In genomic region chr21:27058673-27059365, GRCh38 we compare ENCODE assay signal across 25 cellular contexts.
"Had no signal": no experiment of that assay in that cellular context is flagged by ENCODE, and none has a peak within 500 bp of the region (broad histone marks: within the 10 kb centered on the region; RNA-seq: fewer than 3 reads in every experiment).

No MANE protein-coding gene starts in this region.

- DNase-seq: activated CD4-positive, alpha-beta memory T cell treated with anti-CD3 and anti-CD28 coated beads for 36 hours; activated CD4-positive, alpha-beta T cell treated with anti-CD3 and anti-CD28 coated beads for 4 hours; activated CD4-positive, CD25-positive, alpha-beta regulatory T cell; activated naive CD4-positive, alpha-beta T cell treated with anti-CD3 and anti-CD28 coated beads for 36 hours; activated T-cell treated with anti-CD3 and anti-CD28 coated beads, Interleukin-2, amount 50 U/mL, for 48 hours; caudate nucleus; dermis blood vessel endothelial cell; effector CD8-positive, alpha-beta T cell; heart left ventricle; islet precursor cell; left cardiac atrium; mesenchymal stem cell; mucosa of descending colon; nephron progenitor cell; posterior cingulate gyrus; right lobe of liver; small intestine; stimulated activated CD4-positive, alpha-beta T cell treated with anti-CD3 and anti-CD28 coated beads, Interleukin-15, amount 100 ng/mL, for 24 hours; stomach; T-helper 17 cell; transverse colon; uterus had no signal

- H3K4me3 Mint-ChIP-seq: activated CD4-positive, alpha-beta memory T cell treated with anti-CD3 and anti-CD28 coated beads for 36 hours; activated naive CD4-positive, alpha-beta T cell treated with anti-CD3 and anti-CD28 coated beads for 36 hours; brain; nephron progenitor cell; stimulated activated memory B cell treated with anti-CD40 and anti-IgM and Interleukin-4, amounts not matched to agents 10 μg/mL and 1 μg/mL and 100 μg/mL, for 72 hours; T-helper 17 cell had no signal

- H3K36me3 ChIP-seq: gastroesophageal sphincter, heart left ventricle, right lobe of liver, stomach, transverse colon, uterus had no signal

- H3K9me3 ChIP-seq: right lobe of liver, transverse colon had no signal

- H3K27me3 ChIP-seq: gastroesophageal sphincter, heart left ventricle, right lobe of liver, stomach, transverse colon, uterus had no signal

- H3K27me3 Mint-ChIP-seq: activated CD4-positive, alpha-beta memory T cell treated with anti-CD3 and anti-CD28 coated beads for 36 hours; brain; stimulated activated memory B cell treated with anti-CD40 and anti-IgM and Interleukin-4, amounts not matched to agents 10 μg/mL and 1 μg/mL and 100 μg/mL, for 72 hours; T-helper 17 cell had no signal

- ATAC-seq: gastroesophageal sphincter; heart left ventricle; left cardiac atrium; mucosa of descending colon; right lobe of liver; stimulated activated memory B cell treated with anti-CD40 and anti-IgM and Interleukin-4, amounts not matched to agents 10 μg/mL and 1 μg/mL and 100 μg/mL, for 72 hours; T-helper 17 cell had no signal

- H3K27ac ChIP-seq: gastroesophageal sphincter, heart left ventricle, right lobe of liver, stomach, transverse colon, uterus had no signal

- H3K4me1 Mint-ChIP-seq: brain; nephron progenitor cell; stimulated activated memory B cell treated with anti-CD40 and anti-IgM and Interleukin-4, amounts not matched to agents 10 μg/mL and 1 μg/mL and 100 μg/mL, for 72 hours; T-helper 17 cell had no signal

- H3K36me3 Mint-ChIP-seq: activated CD4-positive, alpha-beta memory T cell treated with anti-CD3 and anti-CD28 coated beads for 36 hours; brain; stimulated activated memory B cell treated with anti-CD40 and anti-IgM and Interleukin-4, amounts not matched to agents 10 μg/mL and 1 μg/mL and 100 μg/mL, for 72 hours had no signal

- H3K4me1 ChIP-seq: gastroesophageal sphincter, heart left ventricle, right lobe of liver, stomach, transverse colon, uterus had no signal

- H3K4me3 ChIP-seq: gastroesophageal sphincter, heart left ventricle, mucosa of descending colon, right lobe of liver, stomach, transverse colon, uterus had no signal

- H3K27ac Mint-ChIP-seq: activated CD4-positive, alpha-beta memory T cell treated with anti-CD3 and anti-CD28 coated beads for 36 hours; activated naive CD4-positive, alpha-beta T cell treated with anti-CD3 and anti-CD28 coated beads for 36 hours; brain; nephron progenitor cell; stimulated activated memory B cell treated with anti-CD40 and anti-IgM and Interleukin-4, amounts not matched to agents 10 μg/mL and 1 μg/mL and 100 μg/mL, for 72 hours; T-helper 17 cell had no signal
